In genomic region chr3:13507791-13508339, GRCh38 we compare ENCODE assay signal across 10 cellular contexts. TPM values are rescaled to one million over a fixed set of nuclear protein-coding genes. Genes with fewer than 3 reads are reported as not detected.
DNase-seq lines count a peak whose midpoint lies in the region; ATAC-seq, FAIRE-seq and TF ChIP-seq lines count a peak whose summit lies in the region.
"Had no signal": no experiment of that assay in that cellular context is flagged by ENCODE, and none has a peak within 500 bp of the region (broad histone marks: within the 10 kb centered on the region; RNA-seq: fewer than 3 reads in every experiment).

No MANE protein-coding gene starts in this region.

- intact Hi-C loops in mammary epithelial cell (cut with micrococcal nuclease): no loop called here
- intact Hi-C loops in HepG2 (cut with micrococcal nuclease; ENCODE audit: unreplicated experiment): no loop called here
- intact Hi-C loops in testis (cut with DNase I; ENCODE audit: low total_unique reads): no loop called here
- intact Hi-C loops in naive thymus-derived CD4-positive, alpha-beta T cell (cut with micrococcal nuclease): no loop called here

- 13% methylated on average over 5 of the region's 16 CpGs for WGBS in mammary epithelial cell (ENCODE audit: low coverage, missing lambda C conversion rate)
- WGBS in HepG2 (ENCODE audit: low lambda C conversion rate): 87% methylated on average over 10 of the region's 16 CpGs
- 48 to 52% methylated on average over 12 to 16 of the region's 16 CpGs for WGBS in testis, 2 donors

- H3K27me3 ChIP-seq in mammary epithelial cell (ENCODE audit: insufficient read depth, low read length): no peaks in the 10 kb centered on the region
- H3K27me3 ChIP-seq in HepG2 (ENCODE audit: control insufficient read depth in 1 of 2, insufficient read depth in 2 of 2, low read length in 2 of 2): peaks cover 3 to 22% of the 10 kb centered on the region in 2 experiments; a peak in 4 of 5 replicates
- no peaks in the 10 kb centered on the region for H3K27me3 ChIP-seq in testis
- H3K27me3 ChIP-seq in naive thymus-derived CD4-positive, alpha-beta T cell (ENCODE audit: control insufficient read depth in 2 of 2, insufficient read depth in 2 of 2, low read length in 2 of 2): no peaks in the 10 kb centered on the region

- H3K27ac Mint-ChIP-seq in naive thymus-derived CD4-positive, alpha-beta T cell: no peak overlapping the region

- H4K20me1 ChIP-seq in mammary epithelial cell (ENCODE audit: insufficient read depth, low read length) (no peaks in the 10 kb centered on the region), HepG2 (ENCODE audit: insufficient read depth, low read length) (peaks cover 3% of the 10 kb centered on the region; the same call in 1 of the 2 replicates)

- DNase-seq in mammary epithelial cell (peak; percentile 14), HepG2 (ENCODE audit: low spot score) (no peak), testis (peak; percentile 51), inferior parietal cortex (ENCODE audit: extremely low spot score) (no peak)
- DNase-seq in naive thymus-derived CD4-positive, alpha-beta T cell: no peak
- DNase-seq: NCI-H524 treated with DMSO at 0.1 percent for 48 hours had no signal

- H3K9me3 Mint-ChIP-seq in naive thymus-derived CD4-positive, alpha-beta T cell: peaks cover 0 to 2% (median 0%) of the 10 kb centered on the region in 11 donors

- H3K36me3 Mint-ChIP-seq in naive thymus-derived CD4-positive, alpha-beta T cell: peaks cover 0 to 2% (median 0%) of the 10 kb centered on the region in 5 donors

- TF ChIP-seq EP300 in Ishikawa (IDR thresholded peaks at IDR 0.05; ENCODE audit: borderline replicate concordance) (no peak), HepG2 (IDR thresholded peaks at IDR 0.05; ENCODE audit: low read depth in 2 of 2, low read length in 2 of 2) (no peak), HepG2 (CRISPR knock-in tag; IDR thresholded peaks at IDR 0.05; ENCODE audit: borderline replicate concordance) (no peak)

- no peaks in the 10 kb centered on the region for H3K79me2 ChIP-seq in mammary epithelial cell (ENCODE audit: insufficient read depth, low read length)
- H3K79me2 ChIP-seq in HepG2 (ENCODE audit: insufficient read depth, low read length): no peaks in the 10 kb centered on the region

- CTCF ChIA-PET in mammary epithelial cell (lab: Charles Lee; ENCODE audit: low non-redundant PET) (no interaction called here), HepG2 (lab: Yijun Ruan, JAX; ENCODE audit: low intra/inter-chr PET ratio, low total read pairs) (no interaction called here)
- CTCF ChIA-PET in naive thymus-derived CD4-positive, alpha-beta T cell (lab: Charles Lee): no interaction called here

- TF ChIP-seq POLR2A in HepG2 (IDR thresholded peaks at IDR 0.05; ENCODE audit: insufficient read depth in 1 of 2, low read depth in 2 of 2, low read length in 2 of 2) (no peak), testis (IDR thresholded peaks at IDR 0.05) (no peak)

- H3K4me3 ChIP-seq in mammary epithelial cell (replicated peaks in 1 of 3; ENCODE audit: insufficient read depth in 1 of 3, low read depth in 2 of 3, low read length in 3 of 3): no peak overlapping the region
- no peak overlapping the region for H3K4me3 ChIP-seq in HepG2 (replicated peaks in 1 of 3; ENCODE audit: insufficient read depth in 1 of 3, low read depth in 2 of 3, low read length in 3 of 3)
- no peak overlapping the region for H3K4me3 ChIP-seq in testis
- no peak overlapping the region for H3K4me3 ChIP-seq in naive thymus-derived CD4-positive, alpha-beta T cell (ENCODE audit: low read length)

- in situ Hi-C loops in mammary epithelial cell (cut with MboI; ENCODE audit: low sequenced_read_pairs in 2 of 2) (no loop called here), HepG2 (cut with HindIII; ENCODE audit: extremely low pct_ligation_motif_present, low pct_unique_long_range_greater_than_20kb) (no loop called here)

- no peaks in the 10 kb centered on the region for H3K27me3 Mint-ChIP-seq in naive thymus-derived CD4-positive, alpha-beta T cell
- H3K27me3 Mint-ChIP-seq: progenitor cell of endocrine pancreas had no signal

- H3K4me2 ChIP-seq in mammary epithelial cell (ENCODE audit: insufficient read depth, low read depth, low read length) (peak overlapping the region; percentile 40), HepG2 (ENCODE audit: low read depth, low read length) (no peak overlapping the region)

- H3K9ac ChIP-seq in mammary epithelial cell (ENCODE audit: insufficient read depth, low read length) (no peak overlapping the region), HepG2 (ENCODE audit: insufficient read depth, low read depth, low read length) (no peak overlapping the region)

- no peaks in the 10 kb centered on the region for H3K4me1 Mint-ChIP-seq in naive thymus-derived CD4-positive, alpha-beta T cell

- H3K27ac ChIP-seq in mammary epithelial cell (ENCODE audit: insufficient read depth, low read depth, low read length) (no peak overlapping the region), HepG2 (ENCODE audit: extremely low read length, insufficient read depth, low read length) (no peak overlapping the region), testis (peak overlapping the region in 1 of 2 donors; percentile 16)
- no peak overlapping the region for H3K27ac ChIP-seq in naive thymus-derived CD4-positive, alpha-beta T cell (ENCODE audit: low read depth, low read length)

- no peak overlapping the region for H3K4me3 Mint-ChIP-seq in naive thymus-derived CD4-positive, alpha-beta T cell

- ATAC-seq in HepG2 (peak; percentile 8; the same call in 2 of the 3 replicates), HG02610 (IDR thresholded peaks at IDR 0.05; ENCODE audit: unreplicated experiment) (no peak), HG03442 (IDR thresholded peaks at IDR 0.05; ENCODE audit: unreplicated experiment) (no peak)
- no peak for ATAC-seq in naive thymus-derived CD4-positive, alpha-beta T cell

- H3K36me3 ChIP-seq in mammary epithelial cell (ENCODE audit: insufficient read depth, low read length) (no peaks in the 10 kb centered on the region), HepG2 (replicated peaks in 1 of 2; ENCODE audit: control insufficient read depth in 1 of 2, insufficient read depth in 2 of 2, low read length in 2 of 2) (peaks cover 1 to 2% of the 10 kb centered on the region in 2 experiments; a peak in 1 of 5 replicates), testis (ENCODE audit: low read depth, missing control alignments) (no peaks in the 10 kb centered on the region)
- H3K36me3 ChIP-seq in naive thymus-derived CD4-positive, alpha-beta T cell (ENCODE audit: control insufficient read depth in 2 of 3, insufficient read depth in 3 of 3, low read length in 3 of 3): no peaks in the 10 kb centered on the region

- dilution Hi-C loops in mammary epithelial cell (cut with HindIII; ENCODE audit: low sequenced_read_pairs): loop anchor here (25.0 kb wide), 1 partner anchor 329 kb away; no protein-coding TSS in a partner anchor

- POLR2A ChIA-PET in HepG2 (lab: Yijun Ruan, JAX): no interaction called here
- POLR2A ChIA-PET in naive thymus-derived CD4-positive, alpha-beta T cell (lab: Charles Lee): no interaction called here

- H2AFZ ChIP-seq in mammary epithelial cell (ENCODE audit: low read depth, low read length) (peak overlapping the region; percentile 44), HepG2 (ENCODE audit: low read length) (no peak overlapping the region)

- H3K9me3 ChIP-seq in mammary epithelial cell (replicated peaks; ENCODE audit: insufficient read depth, low read length): no peaks in the 10 kb centered on the region
- no peaks in the 10 kb centered on the region for H3K9me3 ChIP-seq in HepG2 (ENCODE audit: low read length)
- no peaks in the 10 kb centered on the region for H3K9me3 ChIP-seq in testis
- H3K9me3 ChIP-seq in naive thymus-derived CD4-positive, alpha-beta T cell (ENCODE audit: control insufficient read depth in 2 of 3, low read length in 3 of 3): no peaks in the 10 kb centered on the region

- H3K4me1 ChIP-seq in mammary epithelial cell (ENCODE audit: insufficient read depth, low read length) (peaks cover 13% of the 10 kb centered on the region), HepG2 (ENCODE audit: insufficient read depth, low read length) (peaks cover 17% of the 10 kb centered on the region), testis (peaks cover 9% of the 10 kb centered on the region)
- H3K4me1 ChIP-seq in naive thymus-derived CD4-positive, alpha-beta T cell (ENCODE audit: control insufficient read depth in 2 of 2, insufficient read depth in 2 of 2, low read length in 2 of 2): no peaks in the 10 kb centered on the region

- BruUV-seq in mammary epithelial cell (replicated peaks; lab: Mats Ljungman, UMichigan) (no TSS peak), HepG2 (replicated peaks; lab: Mats Ljungman, UMichigan) (no TSS peak)

- TF ChIP-seq CTCF in mammary epithelial cell (conservative IDR thresholded peaks at IDR 0.05 in 1 of 2, IDR thresholded peaks at IDR 0.05 in 1 of 2; ENCODE audit: extremely low read depth in 1 of 2, insufficient read depth in 1 of 2, low read depth in 1 of 2, low read length in 2 of 2): no peak
- no peak for TF ChIP-seq CTCF in HepG2 (CRISPR knock-in tag; IDR thresholded peaks at IDR 0.05)
- no peak for TF ChIP-seq CTCF in testis (IDR thresholded peaks at IDR 0.05)

- TF ChIP-seq RAD21 in Ishikawa (IDR thresholded peaks at IDR 0.05; ENCODE audit: low read depth) (no peak), HepG2 (CRISPR knock-in tag; IDR thresholded peaks at IDR 0.05) (no peak)

- no peak for FAIRE-seq in HepG2 (lab: Jason Lieb, UNC)

RNA-seq across cellular contexts. Expression of gene HDAC11, which starts 27.8 kb away (rescaled TPM):
- total RNA-seq in mammary epithelial cell (10 to 100 TPM; 17.2 to 17.7 TPM), HepG2 (2016; rRNA removed; fragmentation: Illumina TruSeq; extraction: Trizol) (10.5 and 13.7 TPM in 2 replicates), testis (10 to 100 TPM; 33.1 to 81.9 TPM)
- polyA plus RNA-seq in mammary epithelial cell (8.5 TPM), HepG2 (2011; rRNA removed) (33.1 and 49.7 TPM in 2 replicates), testis (ENCODE audit: insufficient read depth, low read depth, low replicate concordance) (97.7 TPM)
- polyA minus RNA-seq in mammary epithelial cell: 7.9 TPM
- 4.0 and 4.5 TPM in 2 replicates for total RNA-seq in HepG2 (2016; cell fraction: cytosol; rRNA removed; fragmentation: Illumina TruSeq; extraction: Trizol; ENCODE audit: low read depth)
- total RNA-seq in HepG2 (2016; cell fraction: insoluble cytoplasmic fraction; rRNA removed; fragmentation: Illumina TruSeq; extraction: Trizol): 8.3 and 12.0 TPM in 2 replicates
- 8.1 and 8.4 TPM in 2 replicates for total RNA-seq in HepG2 (2016; cell fraction: membrane; rRNA removed; fragmentation: Illumina TruSeq; extraction: Trizol)
- total RNA-seq in HepG2 (2016; cell fraction: nucleus; rRNA removed; fragmentation: Illumina TruSeq; extraction: Trizol): 5.7 and 8.2 TPM in 2 replicates
- polyA plus RNA-seq in HepG2 (2011; cell fraction: cytosol; rRNA removed): 45.0 and 52.1 TPM in 2 replicates
- polyA plus RNA-seq in HepG2 (2011; cell fraction: nucleus; rRNA removed): 54.1 and 56.2 TPM in 2 replicates
- 51.6 and 55.6 TPM in 2 replicates for polyA plus RNA-seq in HepG2 (2012)
- polyA plus RNA-seq in HepG2 (2016; cell fraction: cytosol; fragmentation: Illumina TruSeq; extraction: Trizol; ENCODE audit: low read depth): 4.4 and 6.3 TPM in 2 replicates
- polyA plus RNA-seq in HepG2 (2016; cell fraction: insoluble cytoplasmic fraction; fragmentation: Illumina TruSeq; extraction: Trizol; ENCODE audit: low read depth): 9.3 and 10.5 TPM in 2 replicates
- polyA plus RNA-seq in HepG2 (2016; cell fraction: membrane; fragmentation: Illumina TruSeq; extraction: Trizol; ENCODE audit: low read depth): 7.6 and 9.8 TPM in 2 replicates
- 10.6 and 11.8 TPM in 2 replicates for polyA plus RNA-seq in HepG2 (2016; cell fraction: nucleus; fragmentation: Illumina TruSeq; extraction: Trizol; ENCODE audit: insufficient read depth, low read depth)
- polyA minus RNA-seq in HepG2 (2011; rRNA and poly(A)+ RNA removed; ENCODE audit: low replicate concordance): 4.8 and 66.6 TPM in 2 replicates
- polyA minus RNA-seq in HepG2 (2011; cell fraction: cytosol; rRNA and poly(A)+ RNA removed): 29.4 and 31.1 TPM in 2 replicates
- polyA minus RNA-seq in HepG2 (2011; cell fraction: nucleus; rRNA and poly(A)+ RNA removed): 21.3 and 22.1 TPM in 2 replicates
- 1 to 10 TPM; 1.2 to 8.0 (median 7.3) TPM for total RNA-seq in naive thymus-derived CD4-positive, alpha-beta T cell
- polyA plus RNA-seq in naive thymus-derived CD4-positive, alpha-beta T cell: 1 to 10 TPM; 4.5 to 6.3 TPM

RNA-seq across cellular contexts. Expression of gene FBLN2, which starts 41.1 kb away (rescaled TPM):
- total RNA-seq in mammary epithelial cell (1 to 10 TPM in 1 of 2 donors, not detected in 1; 2.2 TPM), HepG2 (2016; rRNA removed; fragmentation: Illumina TruSeq; extraction: Trizol) (not detected in 2 replicates), testis (100 to 1,000 TPM; 248 to 334 TPM)
- polyA plus RNA-seq in mammary epithelial cell (0.03 TPM), HepG2 (2011; rRNA removed) (0.04 TPM in 1 of 2 replicates, not detected in the other), testis (ENCODE audit: insufficient read depth, low read depth, low replicate concordance) (172 TPM)
- polyA minus RNA-seq in mammary epithelial cell: not detected
- not detected in 2 replicates for total RNA-seq in HepG2 (2016; cell fraction: cytosol; rRNA removed; fragmentation: Illumina TruSeq; extraction: Trizol; ENCODE audit: low read depth)
- not detected in 2 replicates for total RNA-seq in HepG2 (2016; cell fraction: insoluble cytoplasmic fraction; rRNA removed; fragmentation: Illumina TruSeq; extraction: Trizol)
- total RNA-seq in HepG2 (2016; cell fraction: membrane; rRNA removed; fragmentation: Illumina TruSeq; extraction: Trizol): not detected in 2 replicates
- not detected in 2 replicates for total RNA-seq in HepG2 (2016; cell fraction: nucleus; rRNA removed; fragmentation: Illumina TruSeq; extraction: Trizol)
- 0.04 TPM in 2 replicates for polyA plus RNA-seq in HepG2 (2011; cell fraction: cytosol; rRNA removed)
- 0.02 and 0.05 TPM in 2 replicates for polyA plus RNA-seq in HepG2 (2011; cell fraction: nucleus; rRNA removed)
- 0.05 and 0.08 TPM in 2 replicates for polyA plus RNA-seq in HepG2 (2012)
- not detected in 2 replicates for polyA plus RNA-seq in HepG2 (2016; cell fraction: cytosol; fragmentation: Illumina TruSeq; extraction: Trizol; ENCODE audit: low read depth)
- not detected in 2 replicates for polyA plus RNA-seq in HepG2 (2016; cell fraction: insoluble cytoplasmic fraction; fragmentation: Illumina TruSeq; extraction: Trizol; ENCODE audit: low read depth)
- not detected in 2 replicates for polyA plus RNA-seq in HepG2 (2016; cell fraction: membrane; fragmentation: Illumina TruSeq; extraction: Trizol; ENCODE audit: low read depth)
- polyA plus RNA-seq in HepG2 (2016; cell fraction: nucleus; fragmentation: Illumina TruSeq; extraction: Trizol; ENCODE audit: insufficient read depth, low read depth): not detected in 2 replicates
- polyA minus RNA-seq in HepG2 (2011; rRNA and poly(A)+ RNA removed; ENCODE audit: low replicate concordance): 0.06 and 0.12 TPM in 2 replicates
- polyA minus RNA-seq in HepG2 (2011; cell fraction: cytosol; rRNA and poly(A)+ RNA removed): not detected in 2 replicates
- polyA minus RNA-seq in HepG2 (2011; cell fraction: nucleus; rRNA and poly(A)+ RNA removed): 0.37 TPM in 1 of 2 replicates, not detected in the other
- 1 to 10 TPM in 1 of 5 experiments, under 1 TPM in 1, not detected in 3; 0.11 to 1.5 TPM for total RNA-seq in naive thymus-derived CD4-positive, alpha-beta T cell
- polyA plus RNA-seq in naive thymus-derived CD4-positive, alpha-beta T cell: not detected

Comparison
In these comparisons a context has a peak if more than half of its experiments do, and no peak if none do; other contexts are left out.
1. DNase-seq: peak in mammary epithelial cell (single experiment) and testis (single experiment); none in HepG2 (single experiment), inferior parietal cortex (single experiment) and naive thymus-derived CD4-positive, alpha-beta T cell (0 of 9).
2. RNA of gene FBLN2, which starts 41.1 kb away (total RNA-seq): 248 to 334 TPM in testis; 2.2 TPM in mammary epithelial cell, 0.11 to 1.5 TPM in naive thymus-derived CD4-positive, alpha-beta T cell and not detected in HepG2; every median in the first group is over 10 times any median in the second.